In genomic region chr9:4862506-4863250, GRCh38 we compare ENCODE assay signal across 1 cellular context.
TF ChIP-seq lines count a peak whose summit lies in the region.

No MANE protein-coding gene starts in this region.

TF ChIP-seq in IMR-90, 13 proteins besides CTCF, POLR2A, EP300 and RAD21 (continued from another document):
- no peak for TF ChIP-seq ELK1 (IDR thresholded peaks at IDR 0.05; ENCODE audit: borderline replicate concordance, low read depth, low read length)
- TF ChIP-seq CEBPB (IDR thresholded peaks at IDR 0.05; ENCODE audit: low read depth, low read length): peak; percentile 70
- TF ChIP-seq MXI1 (IDR thresholded peaks at IDR 0.05; ENCODE audit: borderline replicate concordance, low read depth, low read length): no peak
